ENCODE assay signal across 23 cellular contexts in genomic region chr13:99976502-99977115, GRCh38.
"Had no signal": no experiment of that assay in that cellular context is flagged by ENCODE, and none has a peak within 500 bp of the region (broad histone marks: within the 10 kb centered on the region; RNA-seq: fewer than 3 reads in every experiment).

No MANE protein-coding gene starts in this region.

- H3K4me3 Mint-ChIP-seq: activated CD8-positive, alpha-beta T cell treated with anti-CD3 and anti-CD28 coated beads for 36 hours; activated naive CD4-positive, alpha-beta T cell treated with anti-CD3 and anti-CD28 coated beads, Interleukin-2, amount 10 ng/mL, durations not matched to agents 7 days and 5 days; activated naive CD8-positive, alpha-beta T cell treated with anti-CD3 and anti-CD28 coated beads, Interleukin-2, amount 50 U/mL, for 24 hours; activated T-helper 17 cell treated with anti-CD3 and anti-CD28 coated beads, Interleukin-2, amount 50 U/mL, for 72 hours; stimulated activated naive CD8-positive, alpha-beta T cell treated with anti-CD3 and anti-CD28 coated beads, Interleukin-15, Interleukin-2, amounts not matched to agents 100 ng/mL and 50 ng/mL, for 24 hours had no signal

- ATAC-seq: activated CD8-positive, alpha-beta T cell treated with anti-CD3 and anti-CD28 coated beads for 36 hours; activated naive CD8-positive, alpha-beta T cell treated with anti-CD3 and anti-CD28 coated beads, Interleukin-2, amount 50 U/mL, for 24 hours; activated T-helper 17 cell treated with anti-CD3 and anti-CD28 coated beads, Interleukin-2, amount 50 U/mL, for 72 hours; naive thymus-derived CD4-positive, alpha-beta T cell had no signal

- H3K36me3 Mint-ChIP-seq: activated naive CD4-positive, alpha-beta T cell treated with anti-CD3 and anti-CD28 coated beads, Interleukin-2, amount 10 ng/mL, durations not matched to agents 7 days and 5 days had no signal

- H3K27ac Mint-ChIP-seq: activated CD8-positive, alpha-beta T cell treated with anti-CD3 and anti-CD28 coated beads for 36 hours; activated naive CD8-positive, alpha-beta T cell treated with anti-CD3 and anti-CD28 coated beads, Interleukin-2, amount 50 U/mL, for 24 hours; activated T-helper 17 cell treated with anti-CD3 and anti-CD28 coated beads, Interleukin-2, amount 50 U/mL, for 72 hours; stimulated activated naive CD8-positive, alpha-beta T cell treated with anti-CD3 and anti-CD28 coated beads, Interleukin-15, Interleukin-2, amounts not matched to agents 100 ng/mL and 50 ng/mL, for 24 hours had no signal

- H3K27ac ChIP-seq: brain microvascular endothelial cell, suprapubic skin, transverse colon, vagina had no signal

- DNase-seq: activated CD4-positive, alpha-beta T cell treated with anti-CD3 and anti-CD28 coated beads for 48 hours; activated CD4-positive, CD25-positive, alpha-beta regulatory T cell; activated CD8-positive, alpha-beta T cell treated with anti-CD3 and anti-CD28 coated beads for 36 hours; activated naive CD4-positive, alpha-beta T cell treated with anti-CD3 and anti-CD28 coated beads, Interleukin-2, amount 10 ng/mL, durations not matched to agents 7 days and 5 days; activated naive CD8-positive, alpha-beta T cell treated with anti-CD3 and anti-CD28 coated beads, Interleukin-2, amount 50 U/mL, for 24 hours; activated T-cell treated with anti-CD3 and anti-CD28 coated beads, Interleukin-2, amount 50 U/mL, for 1 hour; anterior cingulate cortex; brain microvascular endothelial cell; central memory CD4-positive, alpha-beta T cell; cortex of kidney; effector CD4-positive, alpha-beta T cell; kidney; mesenchymal stem cell; naive thymus-derived CD4-positive, alpha-beta T cell; nucleus accumbens; stimulated activated CD4-positive, alpha-beta T cell treated with anti-CD3 and anti-CD28 coated beads, Interleukin-12 subunit alpha, Interleukin-12 subunit beta, amount 100 ng/mL, for 4 hours; stimulated activated CD4-positive, alpha-beta T cell treated with anti-CD3 and anti-CD28 coated beads, Interleukin-1b, Interleukin-23, amount 100 ng/mL, for 48 hours; T1000; transverse colon had no signal

- H3K4me1 Mint-ChIP-seq: activated T-helper 17 cell treated with anti-CD3 and anti-CD28 coated beads, Interleukin-2, amount 50 U/mL, for 72 hours had no signal
